Comparison of ENCODE assay signal across 26 cellular contexts in the genomic region with DNA sequence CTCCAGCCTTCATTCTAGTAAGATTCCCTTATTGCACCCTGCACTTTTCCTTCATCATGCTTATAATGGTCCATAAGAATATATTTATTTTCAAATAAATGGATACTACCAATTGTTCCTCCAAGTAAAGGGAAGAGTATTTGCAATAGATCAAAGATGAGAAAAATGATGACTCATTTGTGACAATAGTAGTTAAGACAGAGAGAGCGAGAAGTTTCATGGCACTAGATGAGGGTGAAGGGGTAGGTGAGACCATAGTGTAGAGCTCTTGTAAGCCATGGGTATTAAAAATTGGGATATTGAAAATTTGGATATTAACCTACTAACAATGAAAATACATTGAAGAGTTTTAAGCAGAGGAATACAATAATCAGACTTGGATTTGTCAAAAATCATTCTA.
"Had no signal": no experiment of that assay in that cellular context is flagged by ENCODE, and none has a peak within 500 bp of the region (broad histone marks: within the 10 kb centered on the region; RNA-seq: fewer than 3 reads in every experiment).

No MANE protein-coding gene starts in this region.

- H3K4me2 ChIP-seq: neural progenitor cell had no signal

- H3K4me1 ChIP-seq: parathyroid adenoma, psoas muscle, right lobe of liver, sigmoid colon, transverse colon, upper lobe of right lung, uterus had no signal

- H3K36me3 ChIP-seq: neural progenitor cell, ovary, right lobe of liver, sigmoid colon, suprapubic skin, tibial artery, transverse colon, upper lobe of right lung, uterus had no signal

- FAIRE-seq: small intestine had no signal

- H3K9me3 ChIP-seq: ovary, psoas muscle, right lobe of liver, sigmoid colon, suprapubic skin, testis, tibial artery, transverse colon, upper lobe of right lung, uterus had no signal

- H3K27me3 ChIP-seq: neural progenitor cell, ovary, right lobe of liver, sigmoid colon, suprapubic skin, testis, tibial artery, transverse colon, upper lobe of right lung, uterus had no signal

- H3K27ac ChIP-seq: neural progenitor cell, ovary, parathyroid adenoma, psoas muscle, right lobe of liver, sigmoid colon, suprapubic skin, testis, tibial artery, transverse colon, upper lobe of right lung, uterus had no signal

- H3K4me3 ChIP-seq: neural progenitor cell, ovary, psoas muscle, right lobe of liver, sigmoid colon, suprapubic skin, testis, tibial artery, transverse colon, upper lobe of right lung, uterus had no signal

- H3K9ac ChIP-seq: neural progenitor cell, parathyroid adenoma had no signal

- DNase-seq: natural killer cell; occipital lobe; ovary; posterior cingulate gyrus; psoas muscle; right cardiac atrium; right lobe of liver; sigmoid colon; small intestine; stimulated activated CD4-positive, alpha-beta T cell treated with anti-CD3 and anti-CD28 coated beads, Interleukin-15, amount 100 ng/mL, for 24 hours; stimulated activated CD4-positive, alpha-beta T cell treated with anti-CD3 and anti-CD28 coated beads, Interleukin-2, amount 100 ng/mL, for 24 hours; stimulated activated CD4-positive, alpha-beta T cell treated with anti-CD3 and anti-CD28 coated beads, Interleukin-2, amount 100 ng/mL, for 48 hours; stimulated activated CD4-positive, alpha-beta T cell treated with anti-CD3 and anti-CD28 coated beads, Interleukin-4, amount 100 ng/mL, for 24 hours; stimulated activated naive CD4-positive, alpha-beta T cell; stimulated activated naive CD8-positive, alpha-beta T cell treated with anti-CD3 and anti-CD28 coated beads, Interleukin-15, amount 100 ng/mL, for 72 hours; stimulated activated naive CD8-positive, alpha-beta T cell treated with anti-CD3 and anti-CD28 coated beads, Interleukin-15, Interleukin-2, amounts not matched to agents 100 U/mL and 50 U/mL, for 24 hours; substantia nigra; testis; tibial artery; transverse colon; upper lobe of right lung; uterus had no signal

- ATAC-seq: natural killer cell; psoas muscle; right cardiac atrium; right lobe of liver; stimulated activated memory B cell treated with anti-CD40 and anti-IgM and Interleukin-4, amounts not matched to agents 10 μg/mL and 1 μg/mL and 100 μg/mL, for 72 hours; stimulated activated naive CD8-positive, alpha-beta T cell treated with anti-CD3 and anti-CD28 coated beads, Interleukin-15, amount 100 ng/mL, for 72 hours; stimulated activated naive CD8-positive, alpha-beta T cell treated with anti-CD3 and anti-CD28 coated beads, Interleukin-15, Interleukin-2, amounts not matched to agents 100 U/mL and 50 U/mL, for 24 hours; upper lobe of right lung had no signal

- H2AFZ ChIP-seq: neural progenitor cell, parathyroid adenoma had no signal

- H3K79me2 ChIP-seq: parathyroid adenoma had no signal
